Comparison of ENCODE assay signal across 8 cellular contexts in the genomic region with DNA sequence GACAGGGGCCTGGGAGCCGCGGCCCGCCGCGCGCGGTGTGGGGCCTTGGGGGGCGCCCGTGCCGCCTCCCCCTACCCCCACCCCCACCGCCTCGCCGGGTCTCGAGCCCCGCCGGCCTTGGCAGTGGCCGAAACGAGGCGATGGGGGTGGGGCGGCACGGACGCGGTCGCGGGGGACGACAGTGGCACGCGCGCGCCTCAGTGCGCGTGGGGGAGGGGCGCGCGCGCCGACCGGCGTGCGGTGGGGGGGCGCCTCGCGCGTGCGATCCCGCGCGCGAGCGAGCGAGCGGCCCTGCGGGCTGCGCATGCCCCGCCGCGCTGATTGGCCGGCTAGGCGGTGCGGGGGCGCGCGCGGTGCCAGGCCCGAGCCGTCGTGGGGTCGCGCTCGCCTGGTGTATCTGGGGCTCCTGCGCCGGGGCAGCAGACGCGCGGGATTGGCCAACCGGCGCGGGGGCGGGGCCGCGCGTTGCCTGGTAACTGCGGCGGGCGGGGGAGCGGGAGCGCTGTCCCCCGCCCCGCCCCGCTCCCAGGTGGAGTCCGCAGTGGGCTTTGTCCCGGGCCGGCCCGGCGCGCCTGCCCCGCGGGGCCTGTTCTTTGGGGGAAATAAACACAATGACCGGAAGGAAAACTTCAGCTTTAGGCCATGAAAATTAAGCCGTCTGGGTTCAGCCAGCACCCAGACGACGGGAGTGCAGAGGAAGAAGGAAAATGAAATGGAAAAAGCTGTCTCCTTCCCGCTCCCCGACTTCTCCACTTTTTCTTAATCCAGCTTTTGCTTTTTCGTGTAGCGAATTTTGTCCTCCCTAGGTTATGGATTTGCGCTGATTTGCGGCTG. TPM values are rescaled to one million over a fixed set of nuclear protein-coding genes. Genes with fewer than 3 reads are reported as not detected.
DNase-seq lines count a peak whose midpoint lies in the region; ATAC-seq lines count a peak whose summit lies in the region.

No MANE protein-coding gene starts in this region.

- intact Hi-C loops in naive thymus-derived CD4-positive, alpha-beta T cell (cut with micrococcal nuclease), result loop anchor here (1.0 to 10.0 kb wide), 9 partner anchors 8 to 1699 kb away; a partner anchor contains a TSS

- peak; percentile 46 for ATAC-seq in GM21786 (IDR thresholded peaks at IDR 0.05; ENCODE audit: unreplicated experiment)
- ATAC-seq in activated T-helper 17 cell treated with anti-CD3 and anti-CD28 coated beads, Interleukin-2, amount 50 U/mL, for 72 hours (replicated peaks), result peak; percentile 60
- peak; percentile 76 for ATAC-seq in naive thymus-derived CD4-positive, alpha-beta T cell
- ATAC-seq in stimulated activated effector memory CD8-positive, alpha-beta T cell treated with anti-CD3 and anti-CD28 coated beads, Interleukin-12 subunit alpha, Interleukin-12 subunit beta, amount 100 ng/mL, for 72 hours, result peak; percentile 81

- H3K9me2 ChIP-seq in Karpas-422 (replicated peaks; ENCODE audit: insufficient read depth, low read length), result no peaks in the 10 kb centered on the region

- no peak overlapping the region for H2AFZ ChIP-seq in Karpas-422 (ENCODE audit: low read length)

- peak overlapping the region; percentile 81 for H3K27ac Mint-ChIP-seq in activated T-helper 17 cell treated with anti-CD3 and anti-CD28 coated beads, Interleukin-2, amount 50 U/mL, for 72 hours
- H3K27ac Mint-ChIP-seq in naive thymus-derived CD4-positive, alpha-beta T cell, result peak overlapping the region; percentile 72 to 92 (median 88)
- peak overlapping the region; percentile 91 for H3K27ac Mint-ChIP-seq in stimulated activated effector memory CD8-positive, alpha-beta T cell treated with anti-CD3 and anti-CD28 coated beads, Interleukin-12 subunit alpha, Interleukin-12 subunit beta, amount 100 ng/mL, for 72 hours

- H3K4me3 ChIP-seq in Karpas-422 (ENCODE audit: low read length), result peak overlapping the region; percentile 98
- H3K4me3 ChIP-seq in naive thymus-derived CD4-positive, alpha-beta T cell (ENCODE audit: low read length), result peak overlapping the region; percentile 63

- no peaks in the 10 kb centered on the region for H3K9me3 ChIP-seq in Karpas-422 (ENCODE audit: low read length)
- no peaks in the 10 kb centered on the region for H3K9me3 ChIP-seq in naive thymus-derived CD4-positive, alpha-beta T cell (ENCODE audit: control insufficient read depth in 2 of 3, low read length in 3 of 3)

- no peaks in the 10 kb centered on the region for H3K27me3 Mint-ChIP-seq in activated T-helper 17 cell treated with anti-CD3 and anti-CD28 coated beads, Interleukin-2, amount 50 U/mL, for 72 hours
- peaks cover 0 to 2% (median 0%) of the 10 kb centered on the region in 5 donors for H3K27me3 Mint-ChIP-seq in naive thymus-derived CD4-positive, alpha-beta T cell

- peak overlapping the region; percentile 96 for H3K4me2 ChIP-seq in Karpas-422 (ENCODE audit: low read depth, low read length, poor library complexity, severe bottlenecking)

- no peaks in the 10 kb centered on the region for H3K27me3 ChIP-seq in Karpas-422 (ENCODE audit: low read length)
- H3K27me3 ChIP-seq in naive thymus-derived CD4-positive, alpha-beta T cell (ENCODE audit: control insufficient read depth in 2 of 2, insufficient read depth in 2 of 2, low read length in 2 of 2), result no peaks in the 10 kb centered on the region

- peak overlapping the region; percentile 89 for H3K4me3 Mint-ChIP-seq in activated T-helper 17 cell treated with anti-CD3 and anti-CD28 coated beads, Interleukin-2, amount 50 U/mL, for 72 hours
- H3K4me3 Mint-ChIP-seq in naive thymus-derived CD4-positive, alpha-beta T cell, result peak overlapping the region; percentile 77 to 91 (median 85)
- H3K4me3 Mint-ChIP-seq in stimulated activated effector memory CD8-positive, alpha-beta T cell treated with anti-CD3 and anti-CD28 coated beads, Interleukin-12 subunit alpha, Interleukin-12 subunit beta, amount 100 ng/mL, for 72 hours, result peak overlapping the region; percentile 78

- peaks cover 43% of the 10 kb centered on the region for H3K79me2 ChIP-seq in Karpas-422 (ENCODE audit: low read length)

- peak overlapping the region; percentile 100 for H3K27ac ChIP-seq in Karpas-422 (ENCODE audit: low read length)
- H3K27ac ChIP-seq in naive thymus-derived CD4-positive, alpha-beta T cell (ENCODE audit: low read depth, low read length), result peak overlapping the region; percentile 89

- peaks cover 5% of the 10 kb centered on the region; the same call in 1 of the 2 replicates for H4K20me1 ChIP-seq in Karpas-422 (ENCODE audit: insufficient read depth, low read depth, low read length)

- H3K4me1 ChIP-seq in Karpas-422 (ENCODE audit: low read length), result peaks cover 65% of the 10 kb centered on the region
- H3K4me1 ChIP-seq in naive thymus-derived CD4-positive, alpha-beta T cell (ENCODE audit: control insufficient read depth in 2 of 2, insufficient read depth in 2 of 2, low read length in 2 of 2), result peaks cover 12 to 21% of the 10 kb centered on the region in 2 donors

- peaks cover 53% of the 10 kb centered on the region for H3K36me3 Mint-ChIP-seq in activated T-helper 17 cell treated with anti-CD3 and anti-CD28 coated beads, Interleukin-2, amount 50 U/mL, for 72 hours (ENCODE audit: low read depth)
- peaks cover 0 to 6% (median 0%) of the 10 kb centered on the region in 5 donors for H3K36me3 Mint-ChIP-seq in naive thymus-derived CD4-positive, alpha-beta T cell
- peaks cover 61% of the 10 kb centered on the region for H3K36me3 Mint-ChIP-seq in stimulated activated effector memory CD8-positive, alpha-beta T cell treated with anti-CD3 and anti-CD28 coated beads, Interleukin-12 subunit alpha, Interleukin-12 subunit beta, amount 100 ng/mL, for 72 hours

- H3K36me3 ChIP-seq in Karpas-422 (ENCODE audit: insufficient read depth, low read length), result peaks cover 10% of the 10 kb centered on the region; the same call in 1 of the 2 replicates
- H3K36me3 ChIP-seq in naive thymus-derived CD4-positive, alpha-beta T cell (ENCODE audit: control insufficient read depth in 2 of 3, insufficient read depth in 3 of 3, low read length in 3 of 3), result peaks cover 0 to 3% (median 0%) of the 10 kb centered on the region in 3 experiments

- CTCF ChIA-PET in naive thymus-derived CD4-positive, alpha-beta T cell (lab: Charles Lee), result no interaction called here

- POLR2A ChIA-PET in naive thymus-derived CD4-positive, alpha-beta T cell (lab: Charles Lee), result interaction anchor here (0.6 to 1.0 kb wide), 6 partner anchors 14 to 484 kb away, joined by 3 to 7 read pairs (median 4); a partner anchor contains a TSS

- peak overlapping the region; percentile 99 for H3K9ac ChIP-seq in Karpas-422 (ENCODE audit: low read length)

- DNase-seq in DMS79 (lab: John Stamatoyannopoulos, UW), result peak; percentile 82
- peak; percentile 97 for DNase-seq in Karpas-422
- peak; percentile 93 for DNase-seq in RPMI7951 (ENCODE audit: low read depth)
- DNase-seq in fibroblast of gingiva (ENCODE audit: low read depth), result peak; percentile 93
- peak; percentile 77 to 94 (median 79) for DNase-seq in naive thymus-derived CD4-positive, alpha-beta T cell
- DNase-seq in stimulated activated effector memory CD8-positive, alpha-beta T cell treated with anti-CD3 and anti-CD28 coated beads, Interleukin-12 subunit alpha, Interleukin-12 subunit beta, amount 100 ng/mL, for 72 hours (ENCODE audit: low spot score in 2 of 2), result peak; percentile 92 to 93

- H3K9me3 Mint-ChIP-seq in activated T-helper 17 cell treated with anti-CD3 and anti-CD28 coated beads, Interleukin-2, amount 50 U/mL, for 72 hours, result no peaks in the 10 kb centered on the region
- peaks cover 0 to 3% (median 0%) of the 10 kb centered on the region in 11 donors for H3K9me3 Mint-ChIP-seq in naive thymus-derived CD4-positive, alpha-beta T cell
- no peaks in the 10 kb centered on the region for H3K9me3 Mint-ChIP-seq in stimulated activated effector memory CD8-positive, alpha-beta T cell treated with anti-CD3 and anti-CD28 coated beads, Interleukin-12 subunit alpha, Interleukin-12 subunit beta, amount 100 ng/mL, for 72 hours

- peaks cover 39% of the 10 kb centered on the region for H3K4me1 Mint-ChIP-seq in activated T-helper 17 cell treated with anti-CD3 and anti-CD28 coated beads, Interleukin-2, amount 50 U/mL, for 72 hours
- H3K4me1 Mint-ChIP-seq in naive thymus-derived CD4-positive, alpha-beta T cell, result peaks cover 35 to 64% (median 50%) of the 10 kb centered on the region in 7 donors
- peaks cover 47% of the 10 kb centered on the region for H3K4me1 Mint-ChIP-seq in stimulated activated effector memory CD8-positive, alpha-beta T cell treated with anti-CD3 and anti-CD28 coated beads, Interleukin-12 subunit alpha, Interleukin-12 subunit beta, amount 100 ng/mL, for 72 hours

RNA-seq across cellular contexts. Expression of a gene that starts 0.9 kb away (rescaled TPM):
- total RNA-seq in Karpas-422 (2014; rRNA removed; shearing (Covaris generic); ENCODE audit: low replicate concordance), result 130 and 176 TPM in 2 replicates
- 94.8 and 99.7 TPM in 2 replicates for total RNA-seq in RPMI7951 (2014; rRNA removed; shearing (Covaris generic))
- 100 to 1,000 TPM; 133 to 143 TPM for total RNA-seq in activated T-helper 17 cell treated with anti-CD3 and anti-CD28 coated beads, Interleukin-2, amount 50 U/mL, for 72 hours
- 100 to 1,000 TPM; 135 to 177 (median 167) TPM for total RNA-seq in naive thymus-derived CD4-positive, alpha-beta T cell
- polyA plus RNA-seq in naive thymus-derived CD4-positive, alpha-beta T cell, result 10 to 100 TPM; 51.1 to 65.4 TPM

Comparison
In these comparisons a context has a peak if more than half of its experiments do, and no peak if none do; other contexts are left out.
1. Peak in every context shown above with its lines: DNase-seq, ATAC-seq, H3K4me3 ChIP-seq and H3K27ac ChIP-seq.